ENCODE assay signal across 2 cellular contexts in the genomic region with DNA sequence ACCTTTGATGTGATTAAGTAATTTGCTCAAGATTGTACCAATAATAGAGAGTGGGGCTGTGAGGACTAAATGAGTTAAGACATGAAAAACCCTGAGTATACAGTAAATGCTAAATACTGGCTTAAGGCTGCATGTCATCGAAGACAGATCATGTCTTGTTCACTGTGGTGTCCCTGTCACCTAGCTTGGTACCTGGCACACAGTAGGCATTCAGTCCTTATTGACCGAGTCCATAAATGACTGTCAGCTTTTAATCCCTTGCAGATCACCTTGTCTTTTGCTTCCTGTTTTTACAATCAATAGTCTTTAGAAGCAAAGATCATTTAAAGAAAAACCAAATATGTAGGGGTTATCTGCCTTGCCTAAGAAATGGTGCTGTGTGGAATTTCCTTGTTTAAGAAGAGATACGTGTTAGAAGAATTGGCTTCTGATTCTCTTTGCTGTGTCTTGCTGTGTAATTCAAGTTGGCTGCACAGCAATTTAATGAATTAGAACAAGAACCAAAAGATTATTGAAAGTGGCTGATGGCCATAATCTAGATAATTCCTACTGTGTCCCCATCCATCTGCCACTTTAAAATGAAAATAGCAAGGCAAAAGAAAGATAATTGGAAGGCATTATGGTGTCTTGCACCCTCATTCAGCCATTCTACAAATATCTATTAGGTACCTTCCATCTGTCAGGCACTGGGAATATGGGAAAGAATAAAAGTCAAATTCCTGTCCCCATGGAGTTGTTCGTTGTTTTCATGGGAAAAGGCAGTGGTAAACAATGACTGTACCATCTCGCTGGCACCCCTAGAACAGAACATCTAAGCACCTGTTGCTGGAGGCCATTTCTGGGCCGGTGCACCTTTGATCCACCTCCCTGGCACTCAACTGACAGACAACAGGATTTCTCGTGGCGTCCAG.
TF ChIP-seq lines count a peak whose summit lies in the region.

No MANE protein-coding gene starts in this region.

TF ChIP-seq in HepG2, 621 proteins besides CTCF, POLR2A, EP300 and RAD21:
- TF ChIP-seq ZNF530 (CRISPR knock-in tag; IDR thresholded peaks at IDR 0.05; ENCODE audit: low read depth) (no peak), ZKSCAN1 (IDR thresholded peaks at IDR 0.05; ENCODE audit: low read length) (peak; percentile 66; the same call in 1 of the 2 replicates), RBM22 (optimal IDR thresholded peaks at IDR 0.05; ENCODE audit: low read length) (peak; percentile 24)

TF ChIP-seq in liver, 16 proteins besides CTCF, POLR2A, EP300 and RAD21:
- TF ChIP-seq TAF1 (conservative IDR thresholded peaks at IDR 0.05) (no peak), YY1 (IDR thresholded peaks at IDR 0.05) (no peak), GABPA (IDR thresholded peaks at IDR 0.05 in 1 of 2, conservative IDR thresholded peaks at IDR 0.05 in 1 of 2) (no peak), JUND (IDR thresholded peaks at IDR 0.05) (no peak), NR2F2 (IDR thresholded peaks at IDR 0.05) (no peak), FOXA2 (IDR thresholded peaks at IDR 0.05) (no peak), RXRA (IDR thresholded peaks at IDR 0.05) (no peak), EGR1 (IDR thresholded peaks at IDR 0.05; ENCODE audit: low read depth in 2 of 2) (no peak), HNF4G (IDR thresholded peaks at IDR 0.05) (no peak)
- TF ChIP-seq, protein P1, sequence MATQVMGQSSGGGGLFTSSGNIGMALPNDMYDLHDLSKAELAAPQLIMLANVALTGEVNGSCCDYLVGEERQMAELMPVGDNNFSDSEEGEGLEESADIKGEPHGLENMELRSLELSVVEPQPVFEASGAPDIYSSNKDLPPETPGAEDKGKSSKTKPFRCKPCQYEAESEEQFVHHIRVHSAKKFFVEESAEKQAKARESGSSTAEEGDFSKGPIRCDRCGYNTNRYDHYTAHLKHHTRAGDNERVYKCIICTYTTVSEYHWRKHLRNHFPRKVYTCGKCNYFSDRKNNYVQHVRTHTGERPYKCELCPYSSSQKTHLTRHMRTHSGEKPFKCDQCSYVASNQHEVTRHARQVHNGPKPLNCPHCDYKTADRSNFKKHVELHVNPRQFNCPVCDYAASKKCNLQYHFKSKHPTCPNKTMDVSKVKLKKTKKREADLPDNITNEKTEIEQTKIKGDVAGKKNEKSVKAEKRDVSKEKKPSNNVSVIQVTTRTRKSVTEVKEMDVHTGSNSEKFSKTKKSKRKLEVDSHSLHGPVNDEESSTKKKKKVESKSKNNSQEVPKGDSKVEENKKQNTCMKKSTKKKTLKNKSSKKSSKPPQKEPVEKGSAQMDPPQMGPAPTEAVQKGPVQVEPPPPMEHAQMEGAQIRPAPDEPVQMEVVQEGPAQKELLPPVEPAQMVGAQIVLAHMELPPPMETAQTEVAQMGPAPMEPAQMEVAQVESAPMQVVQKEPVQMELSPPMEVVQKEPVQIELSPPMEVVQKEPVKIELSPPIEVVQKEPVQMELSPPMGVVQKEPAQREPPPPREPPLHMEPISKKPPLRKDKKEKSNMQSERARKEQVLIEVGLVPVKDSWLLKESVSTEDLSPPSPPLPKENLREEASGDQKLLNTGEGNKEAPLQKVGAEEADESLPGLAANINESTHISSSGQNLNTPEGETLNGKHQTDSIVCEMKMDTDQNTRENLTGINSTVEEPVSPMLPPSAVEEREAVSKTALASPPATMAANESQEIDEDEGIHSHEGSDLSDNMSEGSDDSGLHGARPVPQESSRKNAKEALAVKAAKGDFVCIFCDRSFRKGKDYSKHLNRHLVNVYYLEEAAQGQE (IDR thresholded peaks at IDR 0.05) = no peak
- TF ChIP-seq, protein P2, sequence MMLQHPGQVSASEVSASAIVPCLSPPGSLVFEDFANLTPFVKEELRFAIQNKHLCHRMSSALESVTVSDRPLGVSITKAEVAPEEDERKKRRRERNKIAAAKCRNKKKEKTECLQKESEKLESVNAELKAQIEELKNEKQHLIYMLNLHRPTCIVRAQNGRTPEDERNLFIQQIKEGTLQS (IDR thresholded peaks at IDR 0.05) = no peak
